ENCODE assay signal across 9 cellular contexts in the genomic region with DNA sequence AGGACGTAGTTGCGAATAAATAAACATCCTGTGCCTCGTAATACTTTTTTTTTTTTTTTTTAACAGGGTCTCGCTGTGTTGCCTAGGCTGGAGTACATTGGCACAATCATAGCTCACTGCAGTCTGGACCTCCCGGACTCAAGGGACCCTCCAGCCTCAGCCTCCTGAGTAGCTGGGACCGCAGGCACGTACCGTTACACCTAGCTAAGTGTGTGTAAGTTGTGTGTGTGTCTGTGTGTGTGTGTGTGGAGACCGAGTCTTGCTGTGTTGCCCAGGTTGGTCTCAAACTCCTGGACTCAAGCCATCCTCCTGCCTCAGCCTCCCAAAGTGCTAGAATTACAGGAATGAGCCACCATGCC. TPM values are rescaled to one million over a fixed set of nuclear protein-coding genes. Genes with fewer than 3 reads are reported as not detected.
A peak's percentile ranks its signal among the peaks of the same experiment; 100 is the strongest.
DNase-seq lines count a peak whose midpoint lies in the region; ATAC-seq and TF ChIP-seq lines count a peak whose summit lies in the region.
"Had no signal": no experiment of that assay in that cellular context is flagged by ENCODE, and none has a peak within 500 bp of the region (broad histone marks: within the 10 kb centered on the region; RNA-seq: fewer than 3 reads in every experiment).

No MANE protein-coding gene starts in this region.

- H3K9ac ChIP-seq in colonic mucosa (ENCODE audit: low read depth in 2 of 2, low read length in 2 of 2) = peak overlapping the region; percentile 85 to 95
- H3K9ac ChIP-seq in muscle layer of colon (ENCODE audit: low read length) = peak overlapping the region; percentile 96

- H3K36me3 ChIP-seq in colonic mucosa (no peaks in the 10 kb centered on the region), muscle layer of colon (ENCODE audit: insufficient read depth, low read length) (no peaks in the 10 kb centered on the region)

- H3K9me3 ChIP-seq in colonic mucosa (no peaks in the 10 kb centered on the region), muscle layer of colon (ENCODE audit: low read length) (no peaks in the 10 kb centered on the region)

- ATAC-seq in HG03521 (IDR thresholded peaks at IDR 0.05; ENCODE audit: unreplicated experiment) = no peak

- H3K4me3 ChIP-seq in colonic mucosa (peak overlapping the region; percentile 70), muscle layer of colon (ENCODE audit: low read depth in 1 of 2, low read length in 2 of 2) (peak overlapping the region; percentile 45 to 87)

- DNase-seq in stimulated activated CD4-positive, alpha-beta T cell treated with anti-CD3 and anti-CD28 coated beads, Interleukin-15, amount 100 ng/mL, for 24 hours = peak; percentile 1
- DNase-seq in stimulated activated CD4-positive, alpha-beta T cell treated with anti-CD3 and anti-CD28 coated beads, Interleukin-2, amount 100 ng/mL, for 48 hours = no peak
- no peak for DNase-seq in colonic mucosa
- DNase-seq in NCI-H82 treated with DMSO at 0.1 percent for 48 hours (lab: John Stamatoyannopoulos, UW; ENCODE audit: unreplicated experiment) = no peak
- no peak for DNase-seq in middle frontal gyrus (ENCODE audit: extremely low spot score, low spot score)
- DNase-seq in cerebellar cortex (ENCODE audit: low spot score) = no peak

- H3K4me1 ChIP-seq in colonic mucosa (no peaks in the 10 kb centered on the region), muscle layer of colon (ENCODE audit: insufficient read depth, low read length) (peaks cover 5% of the 10 kb centered on the region)

- H3K27me3 ChIP-seq in colonic mucosa = no peaks in the 10 kb centered on the region
- no peaks in the 10 kb centered on the region for H3K27me3 ChIP-seq in muscle layer of colon (ENCODE audit: control insufficient read depth in 1 of 2, insufficient read depth in 2 of 2, low read length in 2 of 2)

- no peak for TF ChIP-seq CTCF in colonic mucosa (IDR thresholded peaks at IDR 0.05)

- intact Hi-C loops in colonic mucosa (cut with DNase I) = no loop called here

- H3K27ac ChIP-seq in colonic mucosa (peak overlapping the region; percentile 77), muscle layer of colon (ENCODE audit: low read depth, low read length) (peak overlapping the region; percentile 78)

RNA-seq across cellular contexts. Expression of gene PON2, which starts 0.6 kb away (rescaled TPM):
- total RNA-seq in colonic mucosa = 10 to 100 TPM; 89.8 to 99.4 TPM
- total RNA-seq: OCI-LY7 had no signal

RNA-seq across cellular contexts. Expression of gene PON3, which starts 39.2 kb away (rescaled TPM):
- 1 to 10 TPM; 3.0 to 3.5 TPM for total RNA-seq in colonic mucosa
- total RNA-seq: OCI-LY7 had no signal

RNA-seq across cellular contexts. Expression of gene ASB4, which starts 50.3 kb away (rescaled TPM):
- under 1 TPM; 0.15 to 0.32 TPM for total RNA-seq in colonic mucosa
- total RNA-seq: OCI-LY7 had no signal
